ENCODE assay signal across 1 cellular context in the genomic region with DNA sequence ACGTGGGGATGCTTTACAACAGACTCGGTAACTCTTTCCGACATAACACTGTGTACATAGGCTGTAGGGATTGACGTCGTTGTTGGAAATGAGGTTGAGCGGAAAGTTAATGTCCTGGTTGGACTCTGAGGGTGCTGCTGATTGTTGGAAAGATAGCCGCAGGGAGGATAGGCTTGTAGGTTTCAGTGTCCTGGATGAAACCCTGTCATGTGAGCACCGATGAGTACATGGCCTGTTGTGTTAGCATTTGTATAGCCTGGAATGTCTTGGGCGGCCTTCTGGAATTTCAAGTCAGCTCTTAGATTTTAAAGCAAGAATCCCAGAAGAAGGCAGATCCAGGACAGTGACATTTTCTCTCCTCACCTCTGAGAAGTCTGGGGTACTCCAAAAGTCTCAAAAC.
TF ChIP-seq lines count a peak whose summit lies in the region.

No MANE protein-coding gene starts in this region.

TF ChIP-seq in GM23338, 12 proteins besides CTCF, POLR2A, EP300 and RAD21 (continued from another document):
- TF ChIP-seq, protein P1, sequence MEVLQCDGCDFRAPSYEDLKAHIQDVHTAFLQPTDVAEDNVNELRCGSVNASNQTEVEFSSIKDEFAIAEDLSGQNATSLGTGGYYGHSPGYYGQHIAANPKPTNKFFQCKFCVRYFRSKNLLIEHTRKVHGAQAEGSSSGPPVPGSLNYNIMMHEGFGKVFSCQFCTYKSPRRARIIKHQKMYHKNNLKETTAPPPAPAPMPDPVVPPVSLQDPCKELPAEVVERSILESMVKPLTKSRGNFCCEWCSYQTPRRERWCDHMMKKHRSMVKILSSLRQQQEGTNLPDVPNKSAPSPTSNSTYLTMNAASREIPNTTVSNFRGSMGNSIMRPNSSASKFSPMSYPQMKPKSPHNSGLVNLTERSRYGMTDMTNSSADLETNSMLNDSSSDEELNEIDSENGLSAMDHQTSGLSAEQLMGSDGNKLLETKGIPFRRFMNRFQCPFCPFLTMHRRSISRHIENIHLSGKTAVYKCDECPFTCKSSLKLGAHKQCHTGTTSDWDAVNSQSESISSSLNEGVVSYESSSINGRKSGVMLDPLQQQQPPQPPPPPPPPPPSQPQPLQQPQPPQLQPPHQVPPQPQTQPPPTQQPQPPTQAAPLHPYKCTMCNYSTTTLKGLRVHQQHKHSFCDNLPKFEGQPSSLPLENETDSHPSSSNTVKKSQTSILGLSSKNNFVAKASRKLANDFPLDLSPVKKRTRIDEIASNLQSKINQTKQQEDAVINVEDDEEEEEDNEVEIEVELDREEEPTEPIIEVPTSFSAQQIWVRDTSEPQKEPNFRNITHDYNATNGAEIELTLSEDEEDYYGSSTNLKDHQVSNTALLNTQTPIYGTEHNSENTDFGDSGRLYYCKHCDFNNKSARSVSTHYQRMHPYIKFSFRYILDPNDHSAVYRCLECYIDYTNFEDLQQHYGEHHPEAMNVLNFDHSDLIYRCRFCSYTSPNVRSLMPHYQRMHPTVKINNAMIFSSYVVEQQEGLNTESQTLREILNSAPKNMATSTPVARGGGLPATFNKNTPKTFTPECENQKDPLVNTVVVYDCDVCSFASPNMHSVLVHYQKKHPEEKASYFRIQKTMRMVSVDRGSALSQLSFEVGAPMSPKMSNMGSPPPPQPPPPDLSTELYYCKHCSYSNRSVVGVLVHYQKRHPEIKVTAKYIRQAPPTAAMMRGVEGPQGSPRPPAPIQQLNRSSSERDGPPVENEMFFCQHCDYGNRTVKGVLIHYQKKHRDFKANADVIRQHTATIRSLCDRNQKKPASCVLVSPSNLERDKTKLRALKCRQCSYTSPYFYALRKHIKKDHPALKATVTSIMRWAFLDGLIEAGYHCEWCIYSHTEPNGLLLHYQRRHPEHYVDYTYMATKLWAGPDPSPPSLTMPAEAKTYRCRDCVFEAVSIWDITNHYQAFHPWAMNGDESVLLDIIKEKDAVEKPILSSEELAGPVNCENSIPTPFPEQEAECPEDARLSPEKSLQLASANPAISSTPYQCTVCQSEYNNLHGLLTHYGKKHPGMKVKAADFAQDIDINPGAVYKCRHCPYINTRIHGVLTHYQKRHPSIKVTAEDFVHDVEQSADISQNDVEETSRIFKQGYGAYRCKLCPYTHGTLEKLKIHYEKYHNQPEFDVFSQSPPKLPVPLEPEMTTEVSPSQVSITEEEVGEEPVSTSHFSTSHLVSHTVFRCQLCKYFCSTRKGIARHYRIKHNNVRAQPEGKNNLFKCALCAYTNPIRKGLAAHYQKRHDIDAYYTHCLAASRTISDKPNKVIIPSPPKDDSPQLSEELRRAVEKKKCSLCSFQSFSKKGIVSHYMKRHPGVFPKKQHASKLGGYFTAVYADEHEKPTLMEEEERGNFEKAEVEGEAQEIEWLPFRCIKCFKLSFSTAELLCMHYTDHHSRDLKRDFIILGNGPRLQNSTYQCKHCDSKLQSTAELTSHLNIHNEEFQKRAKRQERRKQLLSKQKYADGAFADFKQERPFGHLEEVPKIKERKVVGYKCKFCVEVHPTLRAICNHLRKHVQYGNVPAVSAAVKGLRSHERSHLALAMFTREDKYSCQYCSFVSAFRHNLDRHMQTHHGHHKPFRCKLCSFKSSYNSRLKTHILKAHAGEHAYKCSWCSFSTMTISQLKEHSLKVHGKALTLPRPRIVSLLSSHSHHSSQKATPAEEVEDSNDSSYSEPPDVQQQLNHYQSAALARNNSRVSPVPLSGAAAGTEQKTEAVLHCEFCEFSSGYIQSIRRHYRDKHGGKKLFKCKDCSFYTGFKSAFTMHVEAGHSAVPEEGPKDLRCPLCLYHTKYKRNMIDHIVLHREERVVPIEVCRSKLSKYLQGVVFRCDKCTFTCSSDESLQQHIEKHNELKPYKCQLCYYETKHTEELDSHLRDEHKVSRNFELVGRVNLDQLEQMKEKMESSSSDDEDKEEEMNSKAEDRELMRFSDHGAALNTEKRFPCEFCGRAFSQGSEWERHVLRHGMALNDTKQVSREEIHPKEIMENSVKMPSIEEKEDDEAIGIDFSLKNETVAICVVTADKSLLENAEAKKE (CRISPR knock-in tag; IDR thresholded peaks at IDR 0.05) = 0 out of 2 replicates have a peak, but pooled peaks have one; percentile 22
- TF ChIP-seq CREB1 (CRISPR knock-in tag; IDR thresholded peaks at IDR 0.05; ENCODE audit: low read depth) = peak; percentile 36
TF ChIP-seq in GM23338: peak in this region for 3.
